13 cellular contexts compared by ENCODE assay signal in the genomic region with DNA sequence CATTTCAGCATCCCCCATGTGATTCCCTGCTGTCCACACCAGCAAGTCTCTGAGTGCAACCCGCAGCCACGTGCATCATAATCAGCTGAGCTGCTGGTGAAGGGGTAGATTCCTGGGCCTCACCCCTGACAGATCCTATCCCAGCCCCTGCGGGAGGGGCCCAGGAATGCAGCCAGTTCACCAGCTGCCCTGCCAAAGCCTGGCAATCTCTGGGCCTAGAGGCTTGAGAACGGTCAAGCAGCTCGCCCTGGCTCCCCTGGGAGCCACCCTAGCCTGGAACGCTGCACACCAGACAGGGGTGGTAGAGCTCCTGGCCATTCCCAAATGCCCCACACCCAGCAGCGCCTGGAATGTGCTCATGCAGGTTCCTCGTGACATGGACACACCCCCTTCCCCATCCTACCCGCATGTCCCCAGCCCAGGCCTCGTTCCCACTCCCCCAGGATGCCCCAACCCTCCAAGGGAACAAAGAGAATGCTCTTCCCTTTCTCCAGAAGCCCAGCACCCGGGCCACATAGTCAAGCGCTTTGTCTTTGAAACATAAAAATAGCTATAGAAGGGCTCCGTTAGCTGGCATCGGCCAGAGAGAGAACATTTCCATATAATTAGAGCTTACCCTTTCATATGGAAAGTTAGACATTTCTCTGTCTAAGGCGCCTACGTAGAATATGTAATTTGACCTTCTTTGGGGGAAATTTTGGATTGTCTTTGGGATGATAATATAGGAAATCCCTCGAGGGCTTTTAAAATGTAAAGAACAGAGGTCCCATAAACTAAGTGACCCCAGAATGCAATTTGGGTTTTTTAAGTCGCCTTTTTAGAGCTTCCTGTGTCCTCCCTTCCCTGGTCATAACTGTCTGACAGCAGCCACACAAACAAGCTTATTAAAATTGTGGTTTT. TPM values are rescaled to one million over a fixed set of nuclear protein-coding genes. Genes with fewer than 3 reads are reported as not detected.
A peak's percentile ranks its signal among the peaks of the same experiment; 100 is the strongest.
DNase-seq lines count a peak whose midpoint lies in the region; ATAC-seq, FAIRE-seq and TF ChIP-seq lines count a peak whose summit lies in the region.
"Had no signal": no experiment of that assay in that cellular context is flagged by ENCODE, and none has a peak within 500 bp of the region (broad histone marks: within the 10 kb centered on the region; RNA-seq: fewer than 3 reads in every experiment).

No MANE protein-coding gene starts in this region.

- H3K79me2 ChIP-seq in astrocyte (ENCODE audit: insufficient read depth, low read length) (peaks cover 100% of the 10 kb centered on the region), osteoblast (ENCODE audit: insufficient read depth, low read length) (peaks cover 96% of the 10 kb centered on the region)

- H3K4me3 ChIP-seq in astrocyte (ENCODE audit: insufficient read depth, low read depth, low read length), result no peak overlapping the region
- H3K4me3 ChIP-seq in right atrium auricular region, result no peak overlapping the region
- no peak overlapping the region for H3K4me3 ChIP-seq in osteoblast (ENCODE audit: insufficient read depth, low read length)
- H3K4me3 ChIP-seq in colonic mucosa, result no peak overlapping the region
- H3K4me3 ChIP-seq: BLaER1 treated with 17β-estradiol and CSF1 and Interleukin-3, amounts not matched to agents 10 nM and 100 nM had no signal

- H3K27me3 ChIP-seq in astrocyte (ENCODE audit: insufficient read depth, low read length) (no peaks in the 10 kb centered on the region), right atrium auricular region (no peaks in the 10 kb centered on the region), osteoblast (ENCODE audit: insufficient read depth, low read length) (no peaks in the 10 kb centered on the region), colonic mucosa (no peaks in the 10 kb centered on the region)
- H3K27me3 ChIP-seq: BLaER1 treated with 17β-estradiol and CSF1 and Interleukin-3, amounts not matched to agents 10 nM and 100 nM had no signal

- H4K20me1 ChIP-seq in astrocyte (ENCODE audit: insufficient read depth, low read length), result peaks cover 98% of the 10 kb centered on the region
- H4K20me1 ChIP-seq in osteoblast (ENCODE audit: insufficient read depth, low read length), result peaks cover 84% of the 10 kb centered on the region

- H3K27ac Mint-ChIP-seq in CD14-positive monocyte (peak overlapping the region in 4 of 7 donors; percentile 18 to 60 (median 29)), astrocyte (ENCODE audit: unreplicated experiment) (peak overlapping the region; percentile 81)
- H3K27ac Mint-ChIP-seq in activated T-cell treated with anti-CD3 and anti-CD28 coated beads, Interleukin-2, amount 50 U/mL, for 72 hours, result no peak overlapping the region
- H3K27ac Mint-ChIP-seq: activated naive CD8-positive, alpha-beta T cell; naive thymus-derived CD4-positive, alpha-beta T cell had no signal

- peaks cover 16% of the 10 kb centered on the region for H3K4me1 ChIP-seq in astrocyte (ENCODE audit: insufficient read depth, low read length)
- peaks cover 0 to 74% of the 10 kb centered on the region in 2 donors for H3K4me1 ChIP-seq in right atrium auricular region
- peaks cover 3% of the 10 kb centered on the region for H3K4me1 ChIP-seq in osteoblast (ENCODE audit: insufficient read depth, low read length)
- no peaks in the 10 kb centered on the region for H3K4me1 ChIP-seq in colonic mucosa

- H3K36me3 Mint-ChIP-seq in CD14-positive monocyte (peaks cover 53 to 81% of the 10 kb centered on the region in 2 donors), astrocyte (ENCODE audit: low read depth, unreplicated experiment) (peaks cover 21% of the 10 kb centered on the region)
- H3K36me3 Mint-ChIP-seq in activated T-cell treated with anti-CD3 and anti-CD28 coated beads, Interleukin-2, amount 50 U/mL, for 72 hours (ENCODE audit: insufficient read depth in 2 of 2), result no peaks in the 10 kb centered on the region
- H3K36me3 Mint-ChIP-seq: activated naive CD8-positive, alpha-beta T cell; naive thymus-derived CD4-positive, alpha-beta T cell had no signal

- no peak for ATAC-seq in activated T-cell treated with anti-CD3 and anti-CD28 coated beads, Interleukin-2, amount 50 U/mL, for 72 hours (replicated peaks in 1 of 2)
- ATAC-seq: naive thymus-derived CD4-positive, alpha-beta T cell had no signal

- H3K4me1 Mint-ChIP-seq in CD14-positive monocyte (peaks cover 38% of the 10 kb centered on the region), astrocyte (ENCODE audit: low read depth, unreplicated experiment) (peaks cover 23% of the 10 kb centered on the region)
- H3K4me1 Mint-ChIP-seq in activated T-cell treated with anti-CD3 and anti-CD28 coated beads, Interleukin-2, amount 50 U/mL, for 72 hours (ENCODE audit: low read depth), result peaks cover 17% of the 10 kb centered on the region

- H3K4me2 ChIP-seq in astrocyte (ENCODE audit: low read length), result no peak overlapping the region
- no peak overlapping the region for H3K4me2 ChIP-seq in osteoblast (ENCODE audit: insufficient read depth, low read length)
- H3K4me2 ChIP-seq: BLaER1 treated with 17β-estradiol and CSF1 and Interleukin-3, amounts not matched to agents 10 nM and 100 nM had no signal

- no peaks in the 10 kb centered on the region for H3K9me3 Mint-ChIP-seq in CD14-positive monocyte
- no peaks in the 10 kb centered on the region for H3K9me3 Mint-ChIP-seq in astrocyte (ENCODE audit: unreplicated experiment)
- no peaks in the 10 kb centered on the region for H3K9me3 Mint-ChIP-seq in activated T-cell treated with anti-CD3 and anti-CD28 coated beads, Interleukin-2, amount 50 U/mL, for 72 hours
- H3K9me3 Mint-ChIP-seq: naive thymus-derived CD4-positive, alpha-beta T cell had no signal

- H2AFZ ChIP-seq in astrocyte (ENCODE audit: low read depth, low read length) (no peak overlapping the region), osteoblast (ENCODE audit: low read length) (no peak overlapping the region)

- H3K9ac ChIP-seq in astrocyte (ENCODE audit: low read length), result no peak overlapping the region
- H3K9ac ChIP-seq in colonic mucosa (ENCODE audit: low read depth in 2 of 2, low read length in 2 of 2), result no peak overlapping the region

- intact Hi-C loops in CD14-positive monocyte (cut with micrococcal nuclease), result no loop called here
- intact Hi-C loops in colonic mucosa (cut with DNase I), result no loop called here

- H3K9me3 ChIP-seq in astrocyte (ENCODE audit: insufficient read depth, low read depth, low read length) (no peaks in the 10 kb centered on the region), right atrium auricular region (no peaks in the 10 kb centered on the region), osteoblast (ENCODE audit: low read depth, low read length) (no peaks in the 10 kb centered on the region), colonic mucosa (no peaks in the 10 kb centered on the region)
- H3K9me3 ChIP-seq: BLaER1 treated with 17β-estradiol and CSF1 and Interleukin-3, amounts not matched to agents 10 nM and 100 nM had no signal

- peaks cover 0 to 2% (median 0%) of the 10 kb centered on the region in 3 donors for H3K27me3 Mint-ChIP-seq in CD14-positive monocyte (ENCODE audit: low read depth in 3 of 3)
- no peaks in the 10 kb centered on the region for H3K27me3 Mint-ChIP-seq in astrocyte (ENCODE audit: low read depth, unreplicated experiment)
- H3K27me3 Mint-ChIP-seq in activated T-cell treated with anti-CD3 and anti-CD28 coated beads, Interleukin-2, amount 50 U/mL, for 72 hours (ENCODE audit: low read depth), result no peaks in the 10 kb centered on the region
- H3K27me3 Mint-ChIP-seq: activated naive CD8-positive, alpha-beta T cell had no signal

- no peak overlapping the region for H3K27ac ChIP-seq in astrocyte (ENCODE audit: low read depth, low read length)
- H3K27ac ChIP-seq in right atrium auricular region, result peak overlapping the region; percentile 48 to 68
- H3K27ac ChIP-seq in osteoblast (ENCODE audit: low read depth, low read length), result no peak overlapping the region
- no peak overlapping the region for H3K27ac ChIP-seq in colonic mucosa

- FAIRE-seq in astrocyte (lab: Jason Lieb, UNC), result no peak

- TF ChIP-seq CTCF in CD14-positive monocyte (IDR thresholded peaks at IDR 0.05), result no peak
- no peak for TF ChIP-seq CTCF in astrocyte (IDR thresholded peaks at IDR 0.05; ENCODE audit: insufficient read depth, low read depth, low read length)
- TF ChIP-seq CTCF in right atrium auricular region (IDR thresholded peaks at IDR 0.05), result no peak
- no peak for TF ChIP-seq CTCF in osteoblast (IDR thresholded peaks at IDR 0.05; ENCODE audit: extremely low read depth, low read depth, low read length)
- no peak for TF ChIP-seq CTCF in colonic mucosa (IDR thresholded peaks at IDR 0.05)

- DNase-seq in CD14-positive monocyte (ENCODE audit: low spot score), result no peak
- DNase-seq in astrocyte (ENCODE audit: low read depth), result no peak
- DNase-seq in right atrium auricular region (ENCODE audit: low spot score), result no peak
- peak; percentile 89 for DNase-seq in osteoblast (ENCODE audit: insufficient read length, low spot score, missing footprints)
- DNase-seq in stimulated activated CD4-positive, alpha-beta T cell treated with anti-CD3 and anti-CD28 coated beads, Interleukin-2, amount 100 ng/mL, for 24 hours, result no peak
- DNase-seq in colonic mucosa, result no peak
- DNase-seq in OCI-M1 (lab: John Stamatoyannopoulos, UW), result no peak
- no peak for DNase-seq in activated T-cell treated with anti-CD3 and anti-CD28 coated beads, Interleukin-2, amount 50 U/mL, for 72 hours
- DNase-seq: activated CD4-positive, CD25-positive, alpha-beta regulatory T cell; naive thymus-derived CD4-positive, alpha-beta T cell had no signal

- H3K36me3 ChIP-seq in astrocyte (ENCODE audit: insufficient read depth, low read length), result peaks cover 14% of the 10 kb centered on the region
- H3K36me3 ChIP-seq in right atrium auricular region, result peaks cover 5% of the 10 kb centered on the region
- H3K36me3 ChIP-seq in osteoblast (ENCODE audit: insufficient read depth, low read length), result peaks cover 16% of the 10 kb centered on the region
- H3K36me3 ChIP-seq in colonic mucosa, result no peaks in the 10 kb centered on the region

- H3K4me3 Mint-ChIP-seq in CD14-positive monocyte (no peak overlapping the region), astrocyte (ENCODE audit: unreplicated experiment) (no peak overlapping the region)
- H3K4me3 Mint-ChIP-seq in activated T-cell treated with anti-CD3 and anti-CD28 coated beads, Interleukin-2, amount 50 U/mL, for 72 hours, result no peak overlapping the region
- H3K4me3 Mint-ChIP-seq: activated naive CD8-positive, alpha-beta T cell; naive thymus-derived CD4-positive, alpha-beta T cell had no signal

RNA-seq across cellular contexts. Expression of a gene that starts 3.4 kb away (rescaled TPM):
- under 1 TPM in 1 of 2 donors, not detected in 1; 0.38 TPM for polyA plus RNA-seq in CD14-positive monocyte
- total RNA-seq in astrocyte, result 1.3 and 1.6 TPM in 2 replicates
- total RNA-seq in right atrium auricular region, result 1 to 10 TPM in 1 of 2 donors, under 1 TPM in 1; 0.83 to 1.1 TPM
- total RNA-seq in osteoblast, result 2.5 and 5.3 TPM in 2 replicates
- under 1 TPM; 0.72 to 0.82 TPM for total RNA-seq in colonic mucosa
- total RNA-seq in activated T-cell treated with anti-CD3 and anti-CD28 coated beads, Interleukin-2, amount 50 U/mL, for 72 hours, result under 1 TPM; 0.12 to 0.19 TPM
- total RNA-seq: OCI-LY7 had no signal
- polyA plus RNA-seq: naive thymus-derived CD4-positive, alpha-beta T cell had no signal

RNA-seq across cellular contexts. Expression of a gene that starts 25.6 kb away (rescaled TPM):
- 1 to 10 TPM; 4.5 to 6.4 TPM for polyA plus RNA-seq in CD14-positive monocyte
- 184 and 187 TPM in 2 replicates for total RNA-seq in astrocyte
- total RNA-seq in right atrium auricular region, result 100 to 1,000 TPM in 1 of 2 donors, 10 to 100 TPM in 1; 99.1 to 158 TPM
- 164 and 171 TPM in 2 replicates for total RNA-seq in osteoblast
- total RNA-seq in colonic mucosa, result 10 to 100 TPM; 42.8 to 86.1 TPM
- total RNA-seq in activated T-cell treated with anti-CD3 and anti-CD28 coated beads, Interleukin-2, amount 50 U/mL, for 72 hours, result 1 to 10 TPM; 2.6 to 4.1 TPM

RNA-seq across cellular contexts. Expression of a gene that starts 59.0 kb away (rescaled TPM):
- polyA plus RNA-seq in CD14-positive monocyte, result 1 to 10 TPM; 4.4 to 6.1 TPM
- total RNA-seq in astrocyte, result 48.1 and 51.0 TPM in 2 replicates
- total RNA-seq in right atrium auricular region, result 10 to 100 TPM; 15.4 to 18.1 TPM
- total RNA-seq in osteoblast, result 30.8 and 34.8 TPM in 2 replicates
- total RNA-seq in colonic mucosa, result 10 to 100 TPM; 27.4 to 32.6 TPM
- 100 to 1,000 TPM; 113 to 124 TPM for total RNA-seq in activated T-cell treated with anti-CD3 and anti-CD28 coated beads, Interleukin-2, amount 50 U/mL, for 72 hours

Comparison
In these comparisons a context has a peak if more than half of its experiments do, and no peak if none do; other contexts are left out.
1. H3K27ac ChIP-seq: peak in right atrium auricular region (2 of 2); none in astrocyte (single experiment), osteoblast (single experiment) and colonic mucosa (single experiment).
2. RNA of a gene that starts 25.6 kb away (total RNA-seq): 184 to 187 TPM in astrocyte, 164 to 171 TPM in osteoblast, 99.1 to 158 TPM in right atrium auricular region and 42.8 to 86.1 TPM in colonic mucosa; 2.6 to 4.1 TPM in activated T-cell treated with anti-CD3 and anti-CD28 coated beads, Interleukin-2, amount 50 U/mL, for 72 hours; every median in the first group is over 4 times any median in the second.